Comparison of ENCODE assay signal across 23 cellular contexts in the genomic region with DNA sequence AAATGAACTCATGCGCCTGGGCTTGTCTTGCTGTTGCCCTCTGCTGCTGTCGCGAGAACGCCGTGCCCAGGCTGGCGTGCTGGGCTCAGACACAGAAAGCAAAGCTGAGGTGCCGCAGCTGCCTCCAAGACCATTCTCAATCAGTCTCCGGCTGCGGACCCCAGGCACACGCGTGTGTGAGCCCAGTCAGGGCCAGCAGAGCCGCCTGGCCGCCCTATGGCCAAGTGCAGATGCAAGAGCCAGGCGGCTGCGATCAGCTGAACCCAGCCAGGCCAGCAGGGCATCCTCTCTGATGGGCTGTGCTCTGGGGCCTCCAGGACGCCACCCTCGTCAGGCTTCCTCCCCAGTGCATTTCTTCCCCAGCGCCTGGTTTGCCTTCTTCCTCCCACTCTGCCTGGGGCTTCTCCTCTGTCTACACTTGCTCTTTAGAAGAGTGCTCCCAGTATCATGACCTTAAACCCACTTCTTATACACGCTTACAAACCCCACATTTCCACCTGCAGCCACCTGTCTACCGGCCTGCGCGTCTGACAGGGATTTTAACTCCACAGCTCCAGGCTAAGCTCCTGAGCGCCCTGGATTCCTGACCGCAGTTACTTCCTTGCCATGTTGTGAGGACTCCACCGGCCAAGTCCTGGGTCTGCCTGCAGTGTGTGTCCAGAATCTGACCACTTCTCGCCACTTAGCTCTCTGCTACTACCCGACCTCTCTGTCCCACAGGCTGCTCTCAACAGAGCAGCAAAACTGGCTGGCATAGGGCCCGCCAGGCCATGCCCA.
"Had no signal": no experiment of that assay in that cellular context is flagged by ENCODE, and none has a peak within 500 bp of the region (broad histone marks: within the 10 kb centered on the region; RNA-seq: fewer than 3 reads in every experiment).

No MANE protein-coding gene starts in this region.

- H2AFZ ChIP-seq: hepatocyte, neural progenitor cell had no signal

- H3K4me3 Mint-ChIP-seq: activated T-cell treated with anti-CD3 and anti-CD28 coated beads, Interleukin-2, amount 50 U/mL, for 24 hours; activated T-helper 17 cell treated with anti-CD3 and anti-CD28 coated beads, Interleukin-2, amount 50 U/mL, for 72 hours; neural progenitor cell; stimulated activated effector memory CD8-positive, alpha-beta T cell treated with anti-CD3 and anti-CD28 coated beads, Interleukin-12 subunit alpha, Interleukin-12 subunit beta, amount 100 ng/mL, for 72 hours; stimulated activated naive CD8-positive, alpha-beta T cell treated with anti-CD3 and anti-CD28 coated beads, Interleukin-15, amount 100 ng/mL, for 72 hours; T-cell; T-helper 2 cell treated with Interferon-gamma antibody and Interleukin-4, amounts not matched to agents 5 μg/mL and 100 μg/mL, for 36 hours had no signal

- H3K9me3 ChIP-seq: body of pancreas, psoas muscle, right atrium auricular region, tibial artery had no signal

- H3K4me2 ChIP-seq: hepatocyte, neural progenitor cell had no signal

- H3K4me1 Mint-ChIP-seq: activated T-helper 17 cell treated with anti-CD3 and anti-CD28 coated beads, Interleukin-2, amount 50 U/mL, for 72 hours; stimulated activated effector memory CD8-positive, alpha-beta T cell treated with anti-CD3 and anti-CD28 coated beads, Interleukin-12 subunit alpha, Interleukin-12 subunit beta, amount 100 ng/mL, for 72 hours; stimulated activated naive CD8-positive, alpha-beta T cell treated with anti-CD3 and anti-CD28 coated beads, Interleukin-15, amount 100 ng/mL, for 72 hours; T-cell had no signal

- H3K4me1 ChIP-seq: body of pancreas, neural progenitor cell, psoas muscle, right atrium auricular region, tibial artery had no signal

- H3K27ac Mint-ChIP-seq: activated T-cell treated with anti-CD3 and anti-CD28 coated beads, Interleukin-2, amount 50 U/mL, for 24 hours; activated T-helper 17 cell treated with anti-CD3 and anti-CD28 coated beads, Interleukin-2, amount 50 U/mL, for 72 hours; neural progenitor cell; stimulated activated effector memory CD8-positive, alpha-beta T cell treated with anti-CD3 and anti-CD28 coated beads, Interleukin-12 subunit alpha, Interleukin-12 subunit beta, amount 100 ng/mL, for 72 hours; T-cell; T-helper 2 cell treated with Interferon-gamma antibody and Interleukin-4, amounts not matched to agents 5 μg/mL and 100 μg/mL, for 36 hours had no signal

- DNase-seq: activated CD4-positive, alpha-beta T cell treated with anti-CD3 and anti-CD28 coated beads for 1 hour; activated CD4-positive, alpha-beta T cell treated with anti-CD3 and anti-CD28 coated beads, Interleukin-2, amount 50 U/mL, for 1 hour; activated CD8-positive, alpha-beta memory T cell treated with anti-CD3 and anti-CD28 coated beads for 24 hours; activated CD8-positive, alpha-beta memory T cell treated with anti-CD3 and anti-CD28 coated beads, Interleukin-2, amount 50 U/mL, for 4 hours; activated T-cell treated with anti-CD3 and anti-CD28 coated beads, Interleukin-2, amount 50 U/mL, for 24 hours; body of pancreas; dermis blood vessel endothelial cell; effector CD8-positive, alpha-beta T cell; foreskin keratinocyte; left ventricle myocardium superior; mesenchymal stem cell; naive B cell; psoas muscle; stimulated activated naive CD8-positive, alpha-beta T cell treated with anti-CD3 and anti-CD28 coated beads, Interleukin-15, amount 100 ng/mL, for 72 hours; T-cell had no signal

- H3K9me3 Mint-ChIP-seq: activated T-cell treated with anti-CD3 and anti-CD28 coated beads, Interleukin-2, amount 50 U/mL, for 24 hours; activated T-helper 17 cell treated with anti-CD3 and anti-CD28 coated beads, Interleukin-2, amount 50 U/mL, for 72 hours; naive B cell; neural progenitor cell; stimulated activated effector memory CD8-positive, alpha-beta T cell treated with anti-CD3 and anti-CD28 coated beads, Interleukin-12 subunit alpha, Interleukin-12 subunit beta, amount 100 ng/mL, for 72 hours; stimulated activated naive CD8-positive, alpha-beta T cell treated with anti-CD3 and anti-CD28 coated beads, Interleukin-15, amount 100 ng/mL, for 72 hours; T-cell; T-helper 2 cell treated with Interferon-gamma antibody and Interleukin-4, amounts not matched to agents 5 μg/mL and 100 μg/mL, for 36 hours had no signal

- H3K4me3 ChIP-seq: body of pancreas, hepatocyte, neural progenitor cell, psoas muscle, right atrium auricular region, tibial artery had no signal

- H3K9ac ChIP-seq: neural progenitor cell had no signal

- H3K36me3 ChIP-seq: neural progenitor cell had no signal

- H3K27me3 Mint-ChIP-seq: activated T-cell treated with anti-CD3 and anti-CD28 coated beads, Interleukin-2, amount 50 U/mL, for 24 hours; activated T-helper 17 cell treated with anti-CD3 and anti-CD28 coated beads, Interleukin-2, amount 50 U/mL, for 72 hours; naive B cell; stimulated activated naive CD8-positive, alpha-beta T cell treated with anti-CD3 and anti-CD28 coated beads, Interleukin-15, amount 100 ng/mL, for 72 hours; T-cell had no signal

- H3K27me3 ChIP-seq: body of pancreas, foreskin keratinocyte, hepatocyte, neural progenitor cell, right atrium auricular region, tibial artery had no signal

- ATAC-seq: activated T-helper 17 cell treated with anti-CD3 and anti-CD28 coated beads, Interleukin-2, amount 50 U/mL, for 72 hours; body of pancreas; foreskin keratinocyte; left ventricle myocardium superior; psoas muscle; stimulated activated effector memory CD8-positive, alpha-beta T cell treated with anti-CD3 and anti-CD28 coated beads, Interleukin-12 subunit alpha, Interleukin-12 subunit beta, amount 100 ng/mL, for 72 hours; stimulated activated naive CD8-positive, alpha-beta T cell treated with anti-CD3 and anti-CD28 coated beads, Interleukin-15, amount 100 ng/mL, for 72 hours; T-cell had no signal

- H3K27ac ChIP-seq: body of pancreas, foreskin keratinocyte, hepatocyte, neural progenitor cell, psoas muscle, right atrium auricular region, tibial artery, VCaP had no signal

- H3K79me2 ChIP-seq: hepatocyte had no signal
